9 cellular contexts compared by ENCODE assay signal in the genomic region with DNA sequence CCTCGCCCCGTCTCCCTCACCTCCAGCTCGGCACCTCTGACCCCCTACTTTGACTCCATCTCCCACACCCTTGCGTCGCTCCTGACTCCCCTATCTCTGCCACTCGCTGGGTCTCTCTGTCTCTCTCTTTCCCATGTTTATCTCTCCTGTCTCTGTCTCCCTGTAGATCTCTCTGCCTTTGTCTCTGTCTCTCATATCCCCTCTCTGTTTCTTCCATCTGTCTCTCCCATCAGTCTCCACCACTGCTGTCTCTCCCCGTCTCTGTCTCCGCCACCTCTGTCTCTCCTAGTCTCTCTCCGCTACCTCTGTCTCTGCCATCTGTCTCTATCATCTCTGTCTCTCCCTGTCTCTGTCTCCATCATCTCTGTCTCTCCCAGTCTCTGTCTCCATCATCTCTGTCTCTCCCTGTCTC. TPM values are rescaled to one million over a fixed set of nuclear protein-coding genes. Genes with fewer than 3 reads are reported as not detected.
DNase-seq lines count a peak whose midpoint lies in the region; ATAC-seq and TF ChIP-seq lines count a peak whose summit lies in the region.
"Had no signal": no experiment of that assay in that cellular context is flagged by ENCODE, and none has a peak within 500 bp of the region (broad histone marks: within the 10 kb centered on the region; RNA-seq: fewer than 3 reads in every experiment).

No MANE protein-coding gene starts in this region.

- H3K27me3 Mint-ChIP-seq in brain, result peaks cover 3% of the 10 kb centered on the region

- no peak for DNase-seq in AG04449 (ENCODE audit: low read depth, low spot score)
- no peak for DNase-seq in RKO (ENCODE audit: low spot score)
- no peak for DNase-seq in EL
- DNase-seq: NCI-H1092 had no signal

- CTCF ChIA-PET in AG04449 (lab: Yijun Ruan, JAX), result interaction anchor here (1.5 to 15.8 kb wide), 8 partner anchors 11 to 163 kb away, joined by 6 to 570 read pairs (median 63); a partner anchor contains a TSS
- CTCF ChIA-PET in HEK293 (lab: Yijun Ruan, JAX), result interaction anchor here (0.7 to 6.8 kb wide), 10 partner anchors 17 to 230 kb away, joined by 3 to 316 read pairs (median 18); no protein-coding TSS in a partner anchor

- peaks cover 24% of the 10 kb centered on the region for H3K4me1 Mint-ChIP-seq in brain

- H3K27ac Mint-ChIP-seq in brain, result peak overlapping the region in 3 of 5 experiments; percentile 71 to 93 (median 80)

- H3K27ac ChIP-seq in HEK293 (ENCODE audit: extremely low read depth, low read depth, low read length) (peak overlapping the region; percentile 65), mesodermal cell (ENCODE audit: low read depth, low read length, severe bottlenecking) (no peak overlapping the region)

- 28 to 34% methylated on average over 6 to 7 of the region's 9 CpGs for WGBS in mesodermal cell (ENCODE audit: insufficient coverage in 2 of 2), 2 experiments

- no peaks in the 10 kb centered on the region for H3K36me3 Mint-ChIP-seq in brain

- TF ChIP-seq CTCF in AG04449 (IDR thresholded peaks at IDR 0.05; ENCODE audit: insufficient read depth, low read length, missing control alignments), result no peak
- no peak for TF ChIP-seq CTCF in HEK293 (tag by site-specific recombination; IDR thresholded peaks at IDR 0.05)
- no peak for TF ChIP-seq CTCF in brain (conservative IDR thresholded peaks at IDR 0.05)

- peak overlapping the region; percentile 82 to 84 (median 83) for H3K4me3 Mint-ChIP-seq in brain

- H3K9me3 ChIP-seq in HEK293 (ENCODE audit: control insufficient read depth, insufficient read depth, low read depth, low read length) (no peaks in the 10 kb centered on the region), mesodermal cell (ENCODE audit: control insufficient read depth, low read length) (no peaks in the 10 kb centered on the region)

- POLR2A ChIA-PET in AG04449 (lab: Yijun Ruan, JAX), result interaction anchor here (0.6 to 2.9 kb wide), 3 partner anchors 11 to 130 kb away, joined by 4 to 79 read pairs (median 5); a partner anchor contains a TSS
- POLR2A ChIA-PET in HEK293 (lab: Yijun Ruan, JAX), result interaction anchor here (0.8 to 3.3 kb wide), 13 partner anchors 10 to 714 kb away, joined by 3 to 112 read pairs (median 5); a partner anchor contains a TSS

- H3K4me1 ChIP-seq in HEK293 (ENCODE audit: control insufficient read depth, insufficient read depth, low read length) (peaks cover 7% of the 10 kb centered on the region), mesodermal cell (ENCODE audit: control insufficient read depth, insufficient read depth, low read length, poor library complexity, severe bottlenecking) (peaks cover 17% of the 10 kb centered on the region)

- H3K4me3 ChIP-seq in AG04449 (ENCODE audit: low read depth, low read length) (peak overlapping the region; percentile 57), HEK293 (ENCODE audit: low read depth, low read length) (no peak overlapping the region), mesodermal cell (ENCODE audit: extremely low read depth, insufficient read depth, low read length, poor library complexity, severe bottlenecking) (peak overlapping the region; percentile 18)

- ATAC-seq in HG02885 (IDR thresholded peaks at IDR 0.05; ENCODE audit: poor library complexity, unreplicated experiment), result no peak
- no peak for ATAC-seq in HG03025 (IDR thresholded peaks at IDR 0.05; ENCODE audit: low FRiP score, unreplicated experiment)

- H3K36me3 ChIP-seq in HEK293 (ENCODE audit: control insufficient read depth in 2 of 2, insufficient read depth in 1 of 2, low read length in 2 of 2) (no peaks in the 10 kb centered on the region), mesodermal cell (ENCODE audit: control insufficient read depth, insufficient read depth, low read length) (no peaks in the 10 kb centered on the region)

- H3K9me3 Mint-ChIP-seq in brain, result peaks cover 0 to 3% (median 0%) of the 10 kb centered on the region in 5 experiments

TF ChIP-seq in HEK293, 187 proteins besides CTCF, POLR2A, EP300 and RAD21:
- 0 out of 2 replicates have a peak, but pooled peaks have one; percentile 20 for TF ChIP-seq ZNF48 (tag by site-specific recombination; IDR thresholded peaks at IDR 0.05)
- peak; percentile 62; the same call in 1 of the 2 replicates for TF ChIP-seq BCL11A (tag by site-specific recombination; IDR thresholded peaks at IDR 0.05; ENCODE audit: low read depth)
- peak; percentile 17; the same call in 1 of the 2 replicates for TF ChIP-seq ZNF155 (tag by site-specific recombination; IDR thresholded peaks at IDR 0.05)
- TF ChIP-seq, protein P1, sequence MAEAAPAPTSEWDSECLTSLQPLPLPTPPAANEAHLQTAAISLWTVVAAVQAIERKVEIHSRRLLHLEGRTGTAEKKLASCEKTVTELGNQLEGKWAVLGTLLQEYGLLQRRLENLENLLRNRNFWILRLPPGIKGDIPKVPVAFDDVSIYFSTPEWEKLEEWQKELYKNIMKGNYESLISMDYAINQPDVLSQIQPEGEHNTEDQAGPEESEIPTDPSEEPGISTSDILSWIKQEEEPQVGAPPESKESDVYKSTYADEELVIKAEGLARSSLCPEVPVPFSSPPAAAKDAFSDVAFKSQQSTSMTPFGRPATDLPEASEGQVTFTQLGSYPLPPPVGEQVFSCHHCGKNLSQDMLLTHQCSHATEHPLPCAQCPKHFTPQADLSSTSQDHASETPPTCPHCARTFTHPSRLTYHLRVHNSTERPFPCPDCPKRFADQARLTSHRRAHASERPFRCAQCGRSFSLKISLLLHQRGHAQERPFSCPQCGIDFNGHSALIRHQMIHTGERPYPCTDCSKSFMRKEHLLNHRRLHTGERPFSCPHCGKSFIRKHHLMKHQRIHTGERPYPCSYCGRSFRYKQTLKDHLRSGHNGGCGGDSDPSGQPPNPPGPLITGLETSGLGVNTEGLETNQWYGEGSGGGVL (tag by site-specific recombination; IDR thresholded peaks at IDR 0.05), result peak; percentile 46
- 0 out of 2 replicates have a peak, but pooled peaks have one; percentile 37 for TF ChIP-seq ZNF16 (tag by site-specific recombination; IDR thresholded peaks at IDR 0.05; ENCODE audit: low read depth)
- TF ChIP-seq ZIC2 (tag by site-specific recombination; IDR thresholded peaks at IDR 0.05), result 0 out of 2 replicates have a peak, but pooled peaks have one; percentile 4
- peak; percentile 7 for TF ChIP-seq KLF1 (tag by site-specific recombination; IDR thresholded peaks at IDR 0.05)
- TF ChIP-seq, protein P2, sequence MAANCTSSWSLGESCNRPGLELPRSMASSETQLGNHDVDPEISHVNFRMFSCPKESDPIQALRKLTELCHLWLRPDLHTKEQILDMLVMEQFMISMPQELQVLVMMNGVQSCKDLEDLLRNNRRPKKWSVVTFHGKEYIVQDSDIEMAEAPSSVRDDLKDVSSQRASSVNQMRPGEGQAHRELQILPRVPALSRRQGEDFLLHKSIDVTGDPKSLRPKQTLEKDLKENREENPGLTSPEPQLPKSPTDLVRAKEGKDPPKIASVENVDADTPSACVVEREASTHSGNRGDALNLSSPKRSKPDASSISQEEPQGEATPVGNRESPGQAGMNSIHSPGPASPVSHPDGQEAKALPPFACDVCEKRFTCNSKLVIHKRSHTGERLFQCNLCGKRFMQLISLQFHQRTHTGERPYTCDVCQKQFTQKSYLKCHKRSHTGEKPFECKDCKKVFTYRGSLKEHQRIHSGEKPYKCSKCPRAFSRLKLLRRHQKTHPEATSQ (tag by site-specific recombination; IDR thresholded peaks at IDR 0.05), result no peak
- no peak for TF ChIP-seq GLIS2 (tag by site-specific recombination; IDR thresholded peaks at IDR 0.05)
- TF ChIP-seq GLIS1 (tag by site-specific recombination; IDR thresholded peaks at IDR 0.05), result peak; percentile 69
- peak; percentile 95 for TF ChIP-seq ZNF169 (tag by site-specific recombination; IDR thresholded peaks at IDR 0.05)
- TF ChIP-seq, protein P3, sequence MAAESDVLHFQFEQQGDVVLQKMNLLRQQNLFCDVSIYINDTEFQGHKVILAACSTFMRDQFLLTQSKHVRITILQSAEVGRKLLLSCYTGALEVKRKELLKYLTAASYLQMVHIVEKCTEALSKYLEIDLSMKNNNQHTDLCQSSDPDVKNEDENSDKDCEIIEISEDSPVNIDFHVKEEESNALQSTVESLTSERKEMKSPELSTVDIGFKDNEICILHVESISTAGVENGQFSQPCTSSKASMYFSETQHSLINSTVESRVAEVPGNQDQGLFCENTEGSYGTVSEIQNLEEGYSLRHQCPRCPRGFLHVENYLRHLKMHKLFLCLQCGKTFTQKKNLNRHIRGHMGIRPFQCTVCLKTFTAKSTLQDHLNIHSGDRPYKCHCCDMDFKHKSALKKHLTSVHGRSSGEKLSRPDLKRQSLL (tag by site-specific recombination; IDR thresholded peaks at IDR 0.05), result peak; percentile 100
- TF ChIP-seq, protein P4, sequence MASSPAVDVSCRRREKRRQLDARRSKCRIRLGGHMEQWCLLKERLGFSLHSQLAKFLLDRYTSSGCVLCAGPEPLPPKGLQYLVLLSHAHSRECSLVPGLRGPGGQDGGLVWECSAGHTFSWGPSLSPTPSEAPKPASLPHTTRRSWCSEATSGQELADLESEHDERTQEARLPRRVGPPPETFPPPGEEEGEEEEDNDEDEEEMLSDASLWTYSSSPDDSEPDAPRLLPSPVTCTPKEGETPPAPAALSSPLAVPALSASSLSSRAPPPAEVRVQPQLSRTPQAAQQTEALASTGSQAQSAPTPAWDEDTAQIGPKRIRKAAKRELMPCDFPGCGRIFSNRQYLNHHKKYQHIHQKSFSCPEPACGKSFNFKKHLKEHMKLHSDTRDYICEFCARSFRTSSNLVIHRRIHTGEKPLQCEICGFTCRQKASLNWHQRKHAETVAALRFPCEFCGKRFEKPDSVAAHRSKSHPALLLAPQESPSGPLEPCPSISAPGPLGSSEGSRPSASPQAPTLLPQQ (tag by site-specific recombination; IDR thresholded peaks at IDR 0.05), result no peak
- peak; percentile 29; the same call in 1 of the 2 replicates for TF ChIP-seq KLF7 (tag by site-specific recombination; IDR thresholded peaks at IDR 0.05; ENCODE audit: borderline replicate concordance)
- TF ChIP-seq ZNF324 (tag by site-specific recombination; IDR thresholded peaks at IDR 0.05), result peak; percentile 26; the same call in 1 of the 2 replicates
- no peak for TF ChIP-seq ZNF24 (tag by site-specific recombination; IDR thresholded peaks at IDR 0.05)

RNA-seq across cellular contexts. Expression of a gene that starts 12.4 kb away (rescaled TPM):
- polyA plus RNA-seq in brain (ENCODE audit: insufficient read depth, low read depth, low replicate concordance), result 12.1 TPM
- 35.3 TPM for polyA plus RNA-seq in mesodermal cell (2013, experiment 1 of 2)
- polyA plus RNA-seq in mesodermal cell (2013, experiment 2 of 2), result 24.8 TPM

RNA-seq across cellular contexts. Expression of a gene that starts 13.0 kb away (rescaled TPM):
- 19.3 TPM for polyA plus RNA-seq in brain (ENCODE audit: insufficient read depth, low read depth, low replicate concordance)
- polyA plus RNA-seq in mesodermal cell (2013, experiment 1 of 2), result 24.1 TPM
- 20.9 TPM for polyA plus RNA-seq in mesodermal cell (2013, experiment 2 of 2)

RNA-seq across cellular contexts. Expression of a gene that starts 31.3 kb away (rescaled TPM):
- polyA plus RNA-seq in brain (ENCODE audit: insufficient read depth, low read depth, low replicate concordance), result 14.4 TPM
- 19.6 TPM for polyA plus RNA-seq in mesodermal cell (2013, experiment 1 of 2)
- 15.4 TPM for polyA plus RNA-seq in mesodermal cell (2013, experiment 2 of 2)
